Comparison of ENCODE assay signal across 13 cellular contexts in the genomic region with DNA sequence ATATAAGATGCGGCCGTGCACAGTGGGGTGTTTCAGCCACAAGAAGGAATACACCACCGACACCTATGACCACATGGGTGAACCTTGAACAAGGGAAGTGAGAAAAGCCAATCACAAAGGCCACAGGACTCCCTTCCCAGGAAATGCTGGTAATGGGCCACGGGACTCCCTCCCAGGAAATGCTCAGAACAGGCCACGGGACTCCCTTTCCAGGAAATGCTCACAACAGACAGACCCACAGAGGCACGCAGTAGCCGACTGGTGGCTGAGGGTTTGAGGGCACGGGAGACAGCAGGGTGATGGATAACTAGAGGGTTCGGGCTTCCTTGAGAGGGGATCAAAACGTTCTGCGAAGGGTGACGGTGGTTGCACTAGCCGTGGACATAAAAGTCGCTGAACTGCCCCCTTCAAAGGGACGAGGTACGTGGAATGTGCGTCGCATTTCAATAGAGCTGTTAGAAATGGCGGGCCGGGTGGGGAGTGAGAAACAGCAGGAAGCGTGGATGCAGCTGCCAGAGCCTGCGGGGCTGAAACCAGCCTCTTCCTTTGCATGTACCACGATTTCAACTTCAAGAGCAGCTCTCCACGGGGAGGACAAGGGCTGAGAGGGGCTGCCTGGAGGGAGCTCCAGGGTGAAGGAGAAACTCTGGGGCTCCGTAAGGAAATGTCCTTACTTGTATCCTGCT.
DNase-seq lines count a peak whose midpoint lies in the region; ATAC-seq, FAIRE-seq and TF ChIP-seq lines count a peak whose summit lies in the region.
"Had no signal": no experiment of that assay in that cellular context is flagged by ENCODE, and none has a peak within 500 bp of the region (broad histone marks: within the 10 kb centered on the region; RNA-seq: fewer than 3 reads in every experiment).

No MANE protein-coding gene starts in this region.

- peak in 1 of 3 donors; percentile 70 for DNase-seq in CD4-positive, CD25-positive, alpha-beta regulatory T cell
- DNase-seq in Jurkat, Clone E6-1 (ENCODE audit: low read depth, low spot score), result peak; percentile 32
- peak; percentile 72 for DNase-seq in chondrocyte (ENCODE audit: low spot score)
- DNase-seq in naive thymus-derived CD4-positive, alpha-beta T cell, result no peak
- DNase-seq in GM10248 (ENCODE audit: extremely low spot score), result no peak
- DNase-seq in frontal cortex (ENCODE audit: low spot score in 2 of 2), result no peak
- DNase-seq: activated naive CD4-positive, alpha-beta T cell treated with Interleukin-2 at 50 U/mL for 16 hours; caudate nucleus; DMS53; islet precursor cell had no signal

- peaks cover 13% of the 10 kb centered on the region for H3K27me3 Mint-ChIP-seq in CD4-positive, CD25-positive, alpha-beta regulatory T cell
- H3K27me3 Mint-ChIP-seq in chondrocyte (ENCODE audit: low read depth), result no peaks in the 10 kb centered on the region
- H3K27me3 Mint-ChIP-seq in naive thymus-derived CD4-positive, alpha-beta T cell, result no peaks in the 10 kb centered on the region

- no peaks in the 10 kb centered on the region for H3K27me3 ChIP-seq in CD4-positive, CD25-positive, alpha-beta regulatory T cell (ENCODE audit: control insufficient read depth, insufficient read depth, low read length)
- H3K27me3 ChIP-seq in naive thymus-derived CD4-positive, alpha-beta T cell (ENCODE audit: control insufficient read depth in 2 of 2, insufficient read depth in 2 of 2, low read length in 2 of 2), result no peaks in the 10 kb centered on the region

- H3K4me1 ChIP-seq in CD4-positive, CD25-positive, alpha-beta regulatory T cell (ENCODE audit: control insufficient read depth, insufficient read depth, low read length, poor library complexity, severe bottlenecking), result peaks cover 29% of the 10 kb centered on the region
- H3K4me1 ChIP-seq in naive thymus-derived CD4-positive, alpha-beta T cell (ENCODE audit: control insufficient read depth in 2 of 2, insufficient read depth in 2 of 2, low read length in 2 of 2), result peaks cover 20 to 41% of the 10 kb centered on the region in 2 donors

- H3K27ac Mint-ChIP-seq in CD4-positive, CD25-positive, alpha-beta regulatory T cell, result peak overlapping the region; percentile 88 to 99 (median 92)
- no peak overlapping the region for H3K27ac Mint-ChIP-seq in chondrocyte (ENCODE audit: unreplicated experiment)
- peak overlapping the region; percentile 74 to 100 (median 96) for H3K27ac Mint-ChIP-seq in naive thymus-derived CD4-positive, alpha-beta T cell

- H3K9me3 ChIP-seq in CD4-positive, CD25-positive, alpha-beta regulatory T cell (ENCODE audit: control insufficient read depth in 2 of 2, low read length in 2 of 2), result no peaks in the 10 kb centered on the region
- H3K9me3 ChIP-seq in naive thymus-derived CD4-positive, alpha-beta T cell (ENCODE audit: control insufficient read depth in 2 of 3, low read length in 3 of 3), result no peaks in the 10 kb centered on the region
- H3K9me3 ChIP-seq: thoracic aorta had no signal

- CTCF ChIA-PET in naive thymus-derived CD4-positive, alpha-beta T cell (lab: Charles Lee), result interaction anchor here (0.6 kb wide), 1 partner anchor 123 kb away, joined by 3 read pairs; no protein-coding TSS in a partner anchor
- CTCF ChIA-PET in GM10248 (lab: Yijun Ruan, JAX), result interaction anchor here (1.9 kb wide), 1 partner anchor 11 kb away, joined by 4 read pairs; no protein-coding TSS in a partner anchor

- no peak for FAIRE-seq in frontal cortex (lab: Jason Lieb, UNC)

- POLR2A ChIA-PET in naive thymus-derived CD4-positive, alpha-beta T cell (lab: Charles Lee), result interaction anchor here (0.7 to 1.1 kb wide), 2 partner anchors 31 to 1443 kb away, joined by 3 to 5 read pairs; no protein-coding TSS in a partner anchor
- POLR2A ChIA-PET in GM10248 (lab: Yijun Ruan, JAX), result no interaction called here

- H3K27ac ChIP-seq in CD4-positive, CD25-positive, alpha-beta regulatory T cell (ENCODE audit: insufficient read depth, low read length, poor library complexity, severe bottlenecking), result no peak overlapping the region
- H3K27ac ChIP-seq in naive thymus-derived CD4-positive, alpha-beta T cell (ENCODE audit: low read depth, low read length), result peak overlapping the region; percentile 22
- H3K27ac ChIP-seq: thoracic aorta had no signal

- H3K9me3 Mint-ChIP-seq in CD4-positive, CD25-positive, alpha-beta regulatory T cell, result peaks cover 0 to 2% (median 0%) of the 10 kb centered on the region in 7 donors
- H3K9me3 Mint-ChIP-seq in chondrocyte (ENCODE audit: low read depth), result no peaks in the 10 kb centered on the region
- H3K9me3 Mint-ChIP-seq in naive thymus-derived CD4-positive, alpha-beta T cell, result peaks cover 0 to 5% (median 0%) of the 10 kb centered on the region in 11 donors

- TF ChIP-seq CTCF in chondrocyte (IDR thresholded peaks at IDR 0.05) (no peak), GM10248 (IDR thresholded peaks at IDR 0.05; ENCODE audit: control extremely low read depth, extremely low read depth, low read depth, missing control alignments) (no peak)

- H3K4me1 Mint-ChIP-seq in CD4-positive, CD25-positive, alpha-beta regulatory T cell, result peaks cover 7 to 48% (median 23%) of the 10 kb centered on the region in 4 donors
- H3K4me1 Mint-ChIP-seq in chondrocyte (ENCODE audit: low read depth), result peaks cover 5% of the 10 kb centered on the region
- H3K4me1 Mint-ChIP-seq in naive thymus-derived CD4-positive, alpha-beta T cell, result peaks cover 33 to 55% (median 53%) of the 10 kb centered on the region in 7 donors

- no peak for ATAC-seq in CD4-positive, CD25-positive, alpha-beta regulatory T cell (ENCODE audit: low read depth in 2 of 2)
- no peak for ATAC-seq in naive thymus-derived CD4-positive, alpha-beta T cell
- ATAC-seq in HG03280 (IDR thresholded peaks at IDR 0.05; ENCODE audit: unreplicated experiment) (no peak), HG02938 (IDR thresholded peaks at IDR 0.05; ENCODE audit: unreplicated experiment) (no peak)

- no peaks in the 10 kb centered on the region for H3K36me3 Mint-ChIP-seq in CD4-positive, CD25-positive, alpha-beta regulatory T cell
- H3K36me3 Mint-ChIP-seq in chondrocyte (ENCODE audit: low read depth), result no peaks in the 10 kb centered on the region
- H3K36me3 Mint-ChIP-seq in naive thymus-derived CD4-positive, alpha-beta T cell, result peaks cover 0 to 8% (median 0%) of the 10 kb centered on the region in 5 donors

- H3K36me3 ChIP-seq in CD4-positive, CD25-positive, alpha-beta regulatory T cell (ENCODE audit: control insufficient read depth, insufficient read depth, low read length), result no peaks in the 10 kb centered on the region
- H3K36me3 ChIP-seq in naive thymus-derived CD4-positive, alpha-beta T cell (ENCODE audit: control insufficient read depth in 2 of 3, insufficient read depth in 3 of 3, low read length in 3 of 3), result peaks cover 0 to 7% (median 0%) of the 10 kb centered on the region in 3 experiments
- H3K36me3 ChIP-seq: thoracic aorta had no signal

- intact Hi-C loops in naive thymus-derived CD4-positive, alpha-beta T cell (cut with micrococcal nuclease), result loop anchor here (2.0 to 10.0 kb wide), 4 partner anchors 43 to 412 kb away; a partner anchor contains a TSS

- no peak overlapping the region for H3K4me3 ChIP-seq in CD4-positive, CD25-positive, alpha-beta regulatory T cell (ENCODE audit: low read depth, low read length)
- H3K4me3 ChIP-seq in Jurkat, Clone E6-1 (ENCODE audit: low read length), result no peak overlapping the region
- H3K4me3 ChIP-seq in naive thymus-derived CD4-positive, alpha-beta T cell (ENCODE audit: low read length), result no peak overlapping the region
- H3K4me3 ChIP-seq: thoracic aorta had no signal

- H3K4me3 Mint-ChIP-seq in CD4-positive, CD25-positive, alpha-beta regulatory T cell, result peak overlapping the region in 1 of 4 donors; percentile 28
- H3K4me3 Mint-ChIP-seq in chondrocyte (ENCODE audit: unreplicated experiment), result no peak overlapping the region
- H3K4me3 Mint-ChIP-seq in naive thymus-derived CD4-positive, alpha-beta T cell, result peak overlapping the region in 9 of 10 donors; percentile 9 to 94 (median 66)

Comparison
In these comparisons a context has a peak if more than half of its experiments do, and no peak if none do; other contexts are left out.
1. DNase-seq: peak in Jurkat, Clone E6-1 (single experiment) and chondrocyte (single experiment); none in naive thymus-derived CD4-positive, alpha-beta T cell (0 of 9), GM10248 (single experiment) and frontal cortex (0 of 2).